ENCODE assay signal across 13 cellular contexts in the genomic region with DNA sequence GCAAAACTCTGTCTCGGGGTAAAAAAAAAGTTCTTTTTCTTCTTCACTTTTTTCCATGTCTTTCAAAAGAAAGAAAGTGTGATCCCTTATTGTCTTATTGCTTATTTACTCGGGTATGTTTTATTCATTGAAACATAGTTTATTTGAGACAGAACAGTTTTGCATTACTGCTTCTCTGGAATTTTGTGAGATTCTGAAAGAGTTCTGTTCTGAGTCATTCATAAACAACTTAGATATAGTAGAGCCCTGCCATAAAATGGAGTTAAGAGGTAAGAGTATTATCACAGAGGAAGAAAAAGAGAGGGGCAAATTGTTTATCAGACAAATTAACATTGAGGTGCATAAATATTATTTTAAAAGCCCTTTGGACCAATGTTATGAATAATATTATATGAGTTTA.
DNase-seq lines count a peak whose midpoint lies in the region; ATAC-seq and TF ChIP-seq lines count a peak whose summit lies in the region.
"Had no signal": no experiment of that assay in that cellular context is flagged by ENCODE, and none has a peak within 500 bp of the region (broad histone marks: within the 10 kb centered on the region; RNA-seq: fewer than 3 reads in every experiment).

No MANE protein-coding gene starts in this region.

- H3K36me3 ChIP-seq in IMR-90 (ENCODE audit: control insufficient read depth, insufficient read depth, low read length) (no peaks in the 10 kb centered on the region), uterus (no peaks in the 10 kb centered on the region)
- H3K36me3 ChIP-seq: BLaER1 had no signal

- no peak for TF ChIP-seq RAD21 in IMR-90 (IDR thresholded peaks at IDR 0.05; ENCODE audit: low read length)

- ATAC-seq in IMR-90 (ENCODE audit: low read depth) (peak; percentile 77), GM19463 (IDR thresholded peaks at IDR 0.05; ENCODE audit: unreplicated experiment) (no peak), HG03108 (IDR thresholded peaks at IDR 0.05; ENCODE audit: unreplicated experiment) (no peak), HG02763 (IDR thresholded peaks at IDR 0.05; ENCODE audit: unreplicated experiment) (no peak)

- H3K9me1 ChIP-seq in IMR-90 (ENCODE audit: insufficient read depth, low read length), result no peaks in the 10 kb centered on the region

- H4K5ac ChIP-seq in IMR-90 (ENCODE audit: low read depth, low read length), result no peak overlapping the region

- no peaks in the 10 kb centered on the region for H3K79me1 ChIP-seq in IMR-90 (ENCODE audit: low read depth in 1 of 2, low read length in 2 of 2)

- WGBS in IMR-90 (ENCODE audit: extremely low coverage in 2 of 2, insufficient read length in 1 of 2), 2 experiments, result no CpG with 5 or more reads among the region's 2 CpGs

- no peaks in the 10 kb centered on the region for H3K4me1 ChIP-seq in IMR-90 (ENCODE audit: control insufficient read depth, insufficient read depth, low read length)
- no peaks in the 10 kb centered on the region for H3K4me1 ChIP-seq in uterus
- H3K4me1 ChIP-seq: BLaER1 had no signal

- H2BK5ac ChIP-seq in IMR-90 (ENCODE audit: low read depth, low read length, poor library complexity, severe bottlenecking), result no peak overlapping the region

- no peak overlapping the region for H4K91ac ChIP-seq in IMR-90 (ENCODE audit: insufficient read depth, low read depth, low read length)

- POLR2A ChIA-PET in IMR-90 (lab: Charles Lee; ENCODE audit: unreplicated experiment), result no interaction called here

- H3K14ac ChIP-seq in IMR-90 (replicated peaks; ENCODE audit: low read depth, low read length), result no peak overlapping the region

- no peak overlapping the region for H2AFZ ChIP-seq in IMR-90 (replicated peaks; ENCODE audit: low read length, poor library complexity)

- TF ChIP-seq POLR2A in IMR-90 (IDR thresholded peaks at IDR 0.05; ENCODE audit: low read depth, low read length) (no peak), uterus (IDR thresholded peaks at IDR 0.05) (no peak)

- DNase-seq in IMR-90 (peak; percentile 1), epithelial cell of proximal tubule (ENCODE audit: low read depth) (peak; percentile 29), kidney glomerular epithelial cell (lab: John Stamatoyannopoulos, UW) (peak; percentile 33), uterus (no peak)
- DNase-seq: 8988T; Calu3; CD4-positive, alpha-beta memory T cell; GF-D8; H9 had no signal

- no peak overlapping the region for H2BK120ac ChIP-seq in IMR-90 (ENCODE audit: low read depth, low read length)

- H3K23ac ChIP-seq in IMR-90 (ENCODE audit: low read depth, low read length), result no peak overlapping the region

- H3K4me3 ChIP-seq in IMR-90 (ENCODE audit: insufficient read depth, low read depth, low read length) (no peak overlapping the region), epithelial cell of proximal tubule (ENCODE audit: low read depth, low read length) (no peak overlapping the region), uterus (no peak overlapping the region)
- H3K4me3 ChIP-seq: BLaER1 had no signal

- H2AK5ac ChIP-seq in IMR-90 (ENCODE audit: low read depth, low read length), result no peak overlapping the region

- TF ChIP-seq CTCF in IMR-90 (conservative IDR thresholded peaks at IDR 0.05; ENCODE audit: low read depth, low read length) (no peak), epithelial cell of proximal tubule (conservative IDR thresholded peaks at IDR 0.05; ENCODE audit: low read depth, low read length) (no peak), uterus (IDR thresholded peaks at IDR 0.05) (no peak)

- dilution Hi-C loops in IMR-90 (cut with HindIII; ENCODE audit: low sequenced_read_pairs, unreplicated experiment), result no loop called here

- in situ Hi-C loops in IMR-90 (cut with MboI; ENCODE audit: low sequenced_read_pairs), result no loop called here

- H3K4me2 ChIP-seq in IMR-90 (ENCODE audit: low read depth, low read length), result no peak overlapping the region
- H3K4me2 ChIP-seq: BLaER1 had no signal

- no peak overlapping the region for H3K56ac ChIP-seq in IMR-90 (ENCODE audit: extremely low read depth, insufficient read depth, low read length)

- H2BK15ac ChIP-seq in IMR-90 (ENCODE audit: low read depth, low read length), result no peak overlapping the region

- no peak overlapping the region for H4K8ac ChIP-seq in IMR-90 (ENCODE audit: low read depth in 2 of 2, low read length in 2 of 2)

- H2BK20ac ChIP-seq in IMR-90 (ENCODE audit: low read depth, low read length), result no peak overlapping the region

- no peak overlapping the region for H3K18ac ChIP-seq in IMR-90 (ENCODE audit: low read depth, low read length)

- BruUV-seq in IMR-90 (replicated peaks; lab: Mats Ljungman, UMichigan), result no TSS peak

- H3K27ac ChIP-seq in IMR-90 (ENCODE audit: insufficient read depth, low read length), result no peak overlapping the region
- no peak overlapping the region for H3K27ac ChIP-seq in uterus
- H3K27ac ChIP-seq: BLaER1 had no signal

- H4K20me1 ChIP-seq in IMR-90 (ENCODE audit: insufficient read depth, low read length), result no peaks in the 10 kb centered on the region
- H4K20me1 ChIP-seq: BLaER1 had no signal

- intact Hi-C loops in IMR-90 (cut with micrococcal nuclease), result no loop called here
- intact Hi-C loops in uterus (cut with DNase I; ENCODE audit: low total_unique reads), result no loop called here

- H3K4ac ChIP-seq in IMR-90 (ENCODE audit: low read depth, low read length), result no peak overlapping the region

- H2AK9ac ChIP-seq in IMR-90 (replicated peaks; ENCODE audit: low read depth, low read length, poor library complexity), result no peak overlapping the region

- H3K27me3 ChIP-seq in IMR-90 (ENCODE audit: control insufficient read depth, insufficient read depth, low read length), result no peaks in the 10 kb centered on the region
- H3K27me3 ChIP-seq in uterus, result no peaks in the 10 kb centered on the region
- H3K27me3 ChIP-seq: BLaER1 had no signal

- H3K9ac ChIP-seq in IMR-90 (ENCODE audit: low read depth, low read length), result no peak overlapping the region
- H3K9ac ChIP-seq: BLaER1 had no signal

- CTCF ChIA-PET in IMR-90 (lab: Yijun Ruan, JAX), result no interaction called here

- no peaks in the 10 kb centered on the region for H3K9me3 ChIP-seq in IMR-90 (ENCODE audit: control insufficient read depth, insufficient read depth, low read length)
- no peaks in the 10 kb centered on the region for H3K9me3 ChIP-seq in uterus
- H3K9me3 ChIP-seq: BLaER1 had no signal

TF ChIP-seq in IMR-90, 13 proteins besides CTCF, POLR2A, EP300 and RAD21:
- no peak for TF ChIP-seq MAFK (IDR thresholded peaks at IDR 0.05; ENCODE audit: low read depth, low read length)
- TF ChIP-seq CEBPB (IDR thresholded peaks at IDR 0.05; ENCODE audit: low read depth, low read length), result no peak
- TF ChIP-seq, protein P1, sequence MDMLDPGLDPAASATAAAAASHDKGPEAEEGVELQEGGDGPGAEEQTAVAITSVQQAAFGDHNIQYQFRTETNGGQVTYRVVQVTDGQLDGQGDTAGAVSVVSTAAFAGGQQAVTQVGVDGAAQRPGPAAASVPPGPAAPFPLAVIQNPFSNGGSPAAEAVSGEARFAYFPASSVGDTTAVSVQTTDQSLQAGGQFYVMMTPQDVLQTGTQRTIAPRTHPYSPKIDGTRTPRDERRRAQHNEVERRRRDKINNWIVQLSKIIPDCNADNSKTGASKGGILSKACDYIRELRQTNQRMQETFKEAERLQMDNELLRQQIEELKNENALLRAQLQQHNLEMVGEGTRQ (IDR thresholded peaks at IDR 0.05; ENCODE audit: low read depth, low read length), result no peak

Comparison
In these comparisons a context has a peak if more than half of its experiments do, and no peak if none do; other contexts are left out.
1. DNase-seq: peak in IMR-90 (single experiment), epithelial cell of proximal tubule (single experiment) and kidney glomerular epithelial cell (single experiment); none in uterus (0 of 2).